1 cellular context compared by ENCODE assay signal in genomic region chr5:116864157-116864837, GRCh38.
TF ChIP-seq lines count a peak whose summit lies in the region.

No MANE protein-coding gene starts in this region.

TF ChIP-seq in H1, 55 proteins besides CTCF, POLR2A, EP300 and RAD21 (continued from another document):
- TF ChIP-seq EGR1 (IDR thresholded peaks at IDR 0.05; ENCODE audit: borderline replicate concordance, low read depth, low read length) (no peak), NANOG (IDR thresholded peaks at IDR 0.05; ENCODE audit: insufficient read depth, low read depth, low read length, poor library complexity, severe bottlenecking) (peak; percentile 64), RXRA (IDR thresholded peaks at IDR 0.05; ENCODE audit: insufficient read depth, low read depth, low read length) (0 out of 2 replicates have a peak, but pooled peaks have one; percentile 53), E2F6 (IDR thresholded peaks at IDR 0.05) (no peak), CEBPB (IDR thresholded peaks at IDR 0.05; ENCODE audit: low read depth, low read length) (peak; percentile 23; the same call in 1 of the 2 replicates), JUND (IDR thresholded peaks at IDR 0.05; ENCODE audit: low read length) (no peak), GABPA (IDR thresholded peaks at IDR 0.05; ENCODE audit: borderline replicate concordance, insufficient read depth, low read length) (no peak), SAP30 (IDR thresholded peaks at IDR 0.05; ENCODE audit: insufficient read depth, insufficient replicate concordance, low read length) (no peak), MAX (IDR thresholded peaks at IDR 0.05) (0 out of 2 replicates have a peak, but pooled peaks have one; percentile 16), HDAC6 (IDR thresholded peaks at IDR 0.05; ENCODE audit: low read depth, low read length) (no peak), RNF2 (IDR thresholded peaks at IDR 0.05; ENCODE audit: borderline replicate concordance, low read depth, low read length, missing control alignments, poor library complexity, severe bottlenecking) (no peak), ZNF274 (IDR thresholded peaks at IDR 0.05; ENCODE audit: borderline replicate concordance, extremely low read depth, low read length) (no peak), CTBP2 (IDR thresholded peaks at IDR 0.05; ENCODE audit: borderline replicate concordance, insufficient read depth, insufficient read length, low read length) (no peak), TAF7 (optimal IDR thresholded peaks at IDR 0.05; ENCODE audit: borderline replicate concordance, low read depth, low read length) (peak; percentile 39), CHD1 (IDR thresholded peaks at IDR 0.05; ENCODE audit: low read depth, low read length) (no peak), USF2 (IDR thresholded peaks at IDR 0.05; ENCODE audit: low read length) (no peak), KDM1A (IDR thresholded peaks at IDR 0.05; ENCODE audit: borderline replicate concordance, low read length) (peak; percentile 74), PHF8 (conservative IDR thresholded peaks at IDR 0.05; ENCODE audit: low read depth, low read length) (no peak), BRCA1 (IDR thresholded peaks at IDR 0.05; ENCODE audit: low read depth, low read length) (no peak), SRF (IDR thresholded peaks at IDR 0.05; ENCODE audit: low read depth, low read length) (no peak), KDM4A (IDR thresholded peaks at IDR 0.05; ENCODE audit: low read depth, low read length, severe bottlenecking) (peak; percentile 11), CREB1 (IDR thresholded peaks at IDR 0.05) (no peak), POLR2AphosphoS5 (IDR thresholded peaks at IDR 0.05; ENCODE audit: low read depth, low read length) (no peak), SIRT6 (IDR thresholded peaks at IDR 0.05; ENCODE audit: low read length) (no peak), CHD7 (IDR thresholded peaks at IDR 0.05; ENCODE audit: insufficient replicate concordance, low read length) (peak; percentile 95), TEAD4 (IDR thresholded peaks at IDR 0.05; ENCODE audit: low read depth, low read length) (peak; percentile 49; the same call in 1 of the 2 replicates), SIX5 (IDR thresholded peaks at IDR 0.05; ENCODE audit: low read depth, low read length) (no peak), SP4 (IDR thresholded peaks at IDR 0.05; ENCODE audit: low read length) (peak; percentile 81; the same call in 1 of the 2 replicates), KDM5A (IDR thresholded peaks at IDR 0.05; ENCODE audit: low read length) (no peak), YY1 (IDR thresholded peaks at IDR 0.05; ENCODE audit: low read depth, low read length) (peak; percentile 91), CBX8 (IDR thresholded peaks at IDR 0.05; ENCODE audit: borderline replicate concordance, low read depth, low read length) (no peak), RFX5 (IDR thresholded peaks at IDR 0.05; ENCODE audit: borderline replicate concordance, low read depth, low read length) (no peak), SIN3A (conservative IDR thresholded peaks at IDR 0.05 in 1 of 2, IDR thresholded peaks at IDR 0.05 in 1 of 2; ENCODE audit: low read depth in 1 of 2, low read length in 2 of 2) (no peak), BCL11A (IDR thresholded peaks at IDR 0.05; ENCODE audit: low read depth in 2 of 2, low read length in 2 of 2) (no peak), GTF2F1 (IDR thresholded peaks at IDR 0.05; ENCODE audit: borderline replicate concordance, low read depth, low read length) (no peak), ASH2L (IDR thresholded peaks at IDR 0.05; ENCODE audit: low read length) (peak; percentile 46), MAFK (IDR thresholded peaks at IDR 0.05; ENCODE audit: low read depth, low read length) (no peak), HDAC2 (IDR thresholded peaks at IDR 0.05; ENCODE audit: borderline replicate concordance in 1 of 2, low read depth in 2 of 2, low read length in 2 of 2) (peak; percentile 39 to 91; a peak in 2 of 4 replicates), ATF2 (IDR thresholded peaks at IDR 0.05; ENCODE audit: low read length) (no peak), ATF3 (IDR thresholded peaks at IDR 0.05; ENCODE audit: insufficient read depth, low read depth, low read length) (no peak), NRF1 (IDR thresholded peaks at IDR 0.05; ENCODE audit: low read depth, low read length) (no peak), JUN (IDR thresholded peaks at IDR 0.05; ENCODE audit: low read depth, low read length) (no peak), SP2 (IDR thresholded peaks at IDR 0.05; ENCODE audit: low read length) (no peak), TBP (IDR thresholded peaks at IDR 0.05; ENCODE audit: low read depth, low read length) (0 out of 2 replicates have a peak, but pooled peaks have one; percentile 31), RBBP5 (IDR thresholded peaks at IDR 0.05; ENCODE audit: borderline replicate concordance, low read depth, low read length) (no peak)
